Comparison of ENCODE assay signal across 9 cellular contexts in genomic region chr3:28080716-28081115, GRCh38.
"Had no signal": no experiment of that assay in that cellular context is flagged by ENCODE, and none has a peak within 500 bp of the region (broad histone marks: within the 10 kb centered on the region; RNA-seq: fewer than 3 reads in every experiment).

No MANE protein-coding gene starts in this region.

- H3K4me3 ChIP-seq: HAP-1 had no signal

- DNase-seq: GOT3, H7, HFFc6, Karpas-422, KBM-7 had no signal

- H3K9ac ChIP-seq: KMS-11 had no signal

- H3K36me3 ChIP-seq: HAP-1 had no signal

- H3K9me3 ChIP-seq: HAP-1 had no signal

- FAIRE-seq: HTR-8/SVneo had no signal

- H3K4me2 ChIP-seq: KMS-11 had no signal

- H3K4me1 ChIP-seq: HAP-1 had no signal

- ATAC-seq: HCT116 had no signal

- H3K27ac ChIP-seq: KMS-11 had no signal
